ENCODE assay signal across 12 cellular contexts in genomic region chr1:3774503-3775247, GRCh38. TPM values are rescaled to one million over a fixed set of nuclear protein-coding genes. Genes with fewer than 3 reads are reported as not detected.
DNase-seq lines count a peak whose midpoint lies in the region; ATAC-seq and TF ChIP-seq lines count a peak whose summit lies in the region.
"Had no signal": no experiment of that assay in that cellular context is flagged by ENCODE, and none has a peak within 500 bp of the region (broad histone marks: within the 10 kb centered on the region; RNA-seq: fewer than 3 reads in every experiment).

No MANE protein-coding gene starts in this region.

- peaks cover 9% of the 10 kb centered on the region for H3K36me3 ChIP-seq in endodermal cell (ENCODE audit: control insufficient read depth, insufficient read depth, low read length)
- H3K36me3 ChIP-seq in effector memory CD4-positive, alpha-beta T cell (ENCODE audit: control insufficient read depth, insufficient read depth, low read length): peaks cover 2% of the 10 kb centered on the region

- no peaks in the 10 kb centered on the region for H3K27me3 ChIP-seq in endodermal cell (ENCODE audit: control insufficient read depth, insufficient read depth, low read length, poor library complexity, severe bottlenecking)
- H3K27me3 ChIP-seq in effector memory CD4-positive, alpha-beta T cell (replicated peaks; ENCODE audit: control insufficient read depth, insufficient read depth, low read length, poor library complexity, severe bottlenecking): no peaks in the 10 kb centered on the region

- H3K4me3 Mint-ChIP-seq in endodermal cell: no peak overlapping the region
- H3K4me3 Mint-ChIP-seq in activated naive CD8-positive, alpha-beta T cell treated with anti-CD3 and anti-CD28 coated beads, Interleukin-2, amount 50 U/mL, for 24 hours: no peak overlapping the region
- H3K4me3 Mint-ChIP-seq in endothelial cell (ENCODE audit: unreplicated experiment): no peak overlapping the region
- H3K4me3 Mint-ChIP-seq: activated CD4-positive, alpha-beta T cell treated with anti-CD3 and anti-CD28 coated beads for 36 hours had no signal

- peaks cover 4% of the 10 kb centered on the region for H3K4me1 ChIP-seq in endodermal cell (ENCODE audit: control insufficient read depth, insufficient read depth, low read length)
- peaks cover 15% of the 10 kb centered on the region for H3K4me1 ChIP-seq in effector memory CD4-positive, alpha-beta T cell (ENCODE audit: control insufficient read depth, insufficient read depth, low read length, poor library complexity, severe bottlenecking)
- H3K4me1 ChIP-seq: parathyroid adenoma had no signal

- peaks cover 8% of the 10 kb centered on the region for H3K4me1 Mint-ChIP-seq in endodermal cell
- peaks cover 19% of the 10 kb centered on the region for H3K4me1 Mint-ChIP-seq in activated naive CD8-positive, alpha-beta T cell treated with anti-CD3 and anti-CD28 coated beads, Interleukin-2, amount 50 U/mL, for 24 hours
- no peaks in the 10 kb centered on the region for H3K4me1 Mint-ChIP-seq in endothelial cell (ENCODE audit: unreplicated experiment)

- no peaks in the 10 kb centered on the region for H3K9me3 Mint-ChIP-seq in endodermal cell
- no peaks in the 10 kb centered on the region for H3K9me3 Mint-ChIP-seq in activated naive CD8-positive, alpha-beta T cell treated with anti-CD3 and anti-CD28 coated beads, Interleukin-2, amount 50 U/mL, for 24 hours
- no peaks in the 10 kb centered on the region for H3K9me3 Mint-ChIP-seq in endothelial cell (ENCODE audit: unreplicated experiment)

- no peak overlapping the region for H3K9ac ChIP-seq in endodermal cell (ENCODE audit: extremely low read depth, low read length, poor library complexity, severe bottlenecking)
- H3K9ac ChIP-seq: parathyroid adenoma had no signal

- H3K36me3 Mint-ChIP-seq in endodermal cell (ENCODE audit: low read depth) (peaks cover 6% of the 10 kb centered on the region), endothelial cell (ENCODE audit: low read depth, unreplicated experiment) (peaks cover 6% of the 10 kb centered on the region)
- H3K36me3 Mint-ChIP-seq in activated naive CD8-positive, alpha-beta T cell treated with anti-CD3 and anti-CD28 coated beads, Interleukin-2, amount 50 U/mL, for 24 hours (ENCODE audit: low read depth): peaks cover 1% of the 10 kb centered on the region

- no peak overlapping the region for H3K4me3 ChIP-seq in endodermal cell (ENCODE audit: low read length)
- no peak overlapping the region for H3K4me3 ChIP-seq in effector memory CD4-positive, alpha-beta T cell (ENCODE audit: insufficient read depth, low read depth, low read length, poor library complexity, severe bottlenecking)

- H3K27me3 Mint-ChIP-seq in endodermal cell (ENCODE audit: insufficient read depth) (no peaks in the 10 kb centered on the region), endothelial cell (ENCODE audit: unreplicated experiment) (peaks cover 3% of the 10 kb centered on the region)
- H3K27me3 Mint-ChIP-seq in activated naive CD8-positive, alpha-beta T cell treated with anti-CD3 and anti-CD28 coated beads, Interleukin-2, amount 50 U/mL, for 24 hours: no peaks in the 10 kb centered on the region
- H3K27me3 Mint-ChIP-seq: activated CD4-positive, alpha-beta T cell treated with anti-CD3 and anti-CD28 coated beads for 36 hours had no signal

- H3K27ac ChIP-seq in endodermal cell (ENCODE audit: low read depth, low read length): peak overlapping the region; percentile 68
- H3K27ac ChIP-seq in effector memory CD4-positive, alpha-beta T cell (ENCODE audit: insufficient read depth, low read length, poor library complexity, severe bottlenecking): no peak overlapping the region
- H3K27ac ChIP-seq: parathyroid adenoma had no signal

- TF ChIP-seq CTCF in endodermal cell (conservative IDR thresholded peaks at IDR 0.05) (no peak), endothelial cell (IDR thresholded peaks at IDR 0.05; ENCODE audit: unreplicated experiment) (no peak)

- 77 to 84% methylated on average over 5 to 18 of the region's 19 CpGs for WGBS in endodermal cell (ENCODE audit: insufficient coverage in 1 of 2, insufficient read length in 1 of 2), 2 experiments

- no peaks in the 10 kb centered on the region for H3K9me3 ChIP-seq in endodermal cell (ENCODE audit: control insufficient read depth, low read length)
- no peaks in the 10 kb centered on the region for H3K9me3 ChIP-seq in effector memory CD4-positive, alpha-beta T cell (ENCODE audit: control insufficient read depth, low read length)

- H3K27ac Mint-ChIP-seq in endodermal cell: no peak overlapping the region
- H3K27ac Mint-ChIP-seq in activated naive CD8-positive, alpha-beta T cell treated with anti-CD3 and anti-CD28 coated beads, Interleukin-2, amount 50 U/mL, for 24 hours: no peak overlapping the region
- H3K27ac Mint-ChIP-seq in endothelial cell (ENCODE audit: unreplicated experiment): no peak overlapping the region
- H3K27ac Mint-ChIP-seq: activated CD4-positive, alpha-beta T cell treated with anti-CD3 and anti-CD28 coated beads for 36 hours had no signal

- DNase-seq in M059J (ENCODE audit: low read depth) (peak; percentile 37), endodermal cell (peak; percentile 47), renal cortical epithelial cell (ENCODE audit: low read depth) (peak; percentile 17), endothelial cell (ENCODE audit: low spot score) (no peak)
- DNase-seq in activated naive CD8-positive, alpha-beta T cell treated with anti-CD3 and anti-CD28 coated beads, Interleukin-2, amount 50 U/mL, for 24 hours: no peak
- DNase-seq in effector memory CD4-positive, alpha-beta T cell: no peak
- DNase-seq: activated CD4-positive, alpha-beta T cell treated with anti-CD3 and anti-CD28 coated beads for 36 hours; activated gamma-delta T cell; NCI-H2227 treated with DMSO at 0.1 percent for 48 hours had no signal

- ATAC-seq in activated naive CD8-positive, alpha-beta T cell treated with anti-CD3 and anti-CD28 coated beads, Interleukin-2, amount 50 U/mL, for 24 hours: no peak
- ATAC-seq: activated CD4-positive, alpha-beta T cell treated with anti-CD3 and anti-CD28 coated beads for 36 hours had no signal

RNA-seq across cellular contexts. Expression of gene SMIM1, which starts 2.1 kb away (rescaled TPM):
- total RNA-seq in M059J (2014; rRNA removed; shearing (Covaris generic)): not detected in 2 replicates
- total RNA-seq in endodermal cell: 10 to 100 TPM; 11.1 to 15.0 TPM
- 8.3 TPM for polyA plus RNA-seq in endodermal cell (2013, experiment 1 of 2)
- polyA plus RNA-seq in endodermal cell (2013, experiment 2 of 2): 6.1 TPM
- total RNA-seq in renal cortical epithelial cell: 4.8 TPM in 1 of 2 replicates, not detected in the other
- total RNA-seq in endothelial cell (ENCODE audit: unreplicated experiment): 2.1 TPM

RNA-seq across cellular contexts. Expression of gene LRRC47, which starts 21.6 kb away (rescaled TPM):
- total RNA-seq in M059J (2014; rRNA removed; shearing (Covaris generic)): 19.2 and 32.9 TPM in 2 replicates
- 10 to 100 TPM; 49.9 to 59.7 TPM for total RNA-seq in endodermal cell
- 33.6 TPM for polyA plus RNA-seq in endodermal cell (2013, experiment 1 of 2)
- 31.0 TPM for polyA plus RNA-seq in endodermal cell (2013, experiment 2 of 2)
- 37.9 and 39.6 TPM in 2 replicates for total RNA-seq in renal cortical epithelial cell
- total RNA-seq in endothelial cell (ENCODE audit: unreplicated experiment): 52.2 TPM

RNA-seq across cellular contexts. Expression of gene CCDC27, which starts 22.4 kb away (rescaled TPM):
- not detected in 2 replicates for total RNA-seq in M059J (2014; rRNA removed; shearing (Covaris generic))
- not detected for total RNA-seq in endodermal cell
- polyA plus RNA-seq in endodermal cell (2013, experiment 1 of 2): not detected
- polyA plus RNA-seq in endodermal cell (2013, experiment 2 of 2): not detected
- total RNA-seq in renal cortical epithelial cell: not detected in 2 replicates
- total RNA-seq in endothelial cell (ENCODE audit: unreplicated experiment): not detected
- total RNA-seq: activated CD4-positive, alpha-beta T cell treated with anti-CD3 and anti-CD28 coated beads for 36 hours; left cardiac atrium; subcutaneous adipose tissue had no signal

Comparison
In these comparisons a context has a peak if more than half of its experiments do, and no peak if none do; other contexts are left out.
1. DNase-seq: peak in M059J (single experiment), endodermal cell (single experiment) and renal cortical epithelial cell (single experiment); none in activated naive CD8-positive, alpha-beta T cell treated with anti-CD3 and anti-CD28 coated beads, Interleukin-2, amount 50 U/mL, for 24 hours (single experiment), endothelial cell (single experiment) and effector memory CD4-positive, alpha-beta T cell (0 of 3).